Comparison of ENCODE assay signal across 21 cellular contexts in the genomic region with DNA sequence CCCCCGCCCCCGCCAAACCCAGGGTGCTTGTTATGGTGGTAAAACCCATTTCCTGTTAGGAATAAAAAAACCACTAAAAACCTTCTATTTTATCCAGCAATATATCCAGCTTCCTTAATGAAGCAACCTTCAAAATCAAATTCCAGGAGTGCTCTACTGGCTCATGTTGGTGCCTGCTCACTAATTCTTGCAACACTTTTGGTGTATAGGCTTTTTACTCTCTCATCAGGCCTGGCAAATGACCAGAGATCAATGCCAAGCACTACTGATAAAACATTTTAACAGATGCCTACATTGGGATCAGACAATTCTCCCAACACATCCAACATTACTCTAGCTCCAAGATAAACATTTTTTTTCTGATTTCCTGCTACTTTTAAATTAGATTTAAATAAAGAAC.
A peak's percentile ranks its signal among the peaks of the same experiment; 100 is the strongest.
DNase-seq lines count a peak whose midpoint lies in the region; FAIRE-seq and TF ChIP-seq lines count a peak whose summit lies in the region.
"Had no signal": no experiment of that assay in that cellular context is flagged by ENCODE, and none has a peak within 500 bp of the region (broad histone marks: within the 10 kb centered on the region; RNA-seq: fewer than 3 reads in every experiment).

No MANE protein-coding gene starts in this region.

- H3K4me1 ChIP-seq in endodermal cell (ENCODE audit: control insufficient read depth, insufficient read depth, low read length) (no peaks in the 10 kb centered on the region), osteoblast (ENCODE audit: insufficient read depth, low read length) (no peaks in the 10 kb centered on the region), esophagus muscularis mucosa (no peaks in the 10 kb centered on the region), kidney (ENCODE audit: control insufficient read depth in 1 of 2, insufficient read depth in 1 of 2, low read depth in 1 of 2, low read length in 2 of 2) (no peaks in the 10 kb centered on the region)
- H3K4me1 ChIP-seq: A549; BLaER1 treated with 17β-estradiol and CSF1 and Interleukin-3, amounts not matched to agents 10 nM and 100 nM; Caco-2 had no signal

- H3K4me3 ChIP-seq in endodermal cell (ENCODE audit: low read length) = peak overlapping the region; percentile 14
- H3K4me3 ChIP-seq in osteoblast (ENCODE audit: insufficient read depth, low read length) = no peak overlapping the region
- H3K4me3 ChIP-seq in esophagus muscularis mucosa = no peak overlapping the region
- no peak overlapping the region for H3K4me3 ChIP-seq in kidney (ENCODE audit: low read length in 2 of 2)
- H3K4me3 ChIP-seq: A549; BLaER1 treated with 17β-estradiol and CSF1 and Interleukin-3, amounts not matched to agents 10 nM and 100 nM had no signal

- no peaks in the 10 kb centered on the region for H3K9me3 Mint-ChIP-seq in endodermal cell

- no peaks in the 10 kb centered on the region for H3K79me2 ChIP-seq in osteoblast (ENCODE audit: insufficient read depth, low read length)

- no peaks in the 10 kb centered on the region for H3K36me3 Mint-ChIP-seq in endodermal cell (ENCODE audit: low read depth)
- H3K36me3 Mint-ChIP-seq: CD8-positive, alpha-beta T cell had no signal

- no peak for TF ChIP-seq POLR2A in esophagus muscularis mucosa (IDR thresholded peaks at IDR 0.05; ENCODE audit: low read depth)

- H3K4me3 Mint-ChIP-seq in endodermal cell = no peak overlapping the region
- H3K4me3 Mint-ChIP-seq: B cell; CD4-positive, alpha-beta T cell; CD8-positive, alpha-beta T cell had no signal

- H3K36me3 ChIP-seq in endodermal cell (ENCODE audit: control insufficient read depth, insufficient read depth, low read length) (no peaks in the 10 kb centered on the region), osteoblast (ENCODE audit: insufficient read depth, low read length) (no peaks in the 10 kb centered on the region), esophagus muscularis mucosa (no peaks in the 10 kb centered on the region), kidney (ENCODE audit: control insufficient read depth in 1 of 2, insufficient read depth in 2 of 2, low read length in 2 of 2) (no peaks in the 10 kb centered on the region)
- H3K36me3 ChIP-seq: BLaER1 treated with 17β-estradiol and CSF1 and Interleukin-3, amounts not matched to agents 10 nM and 100 nM had no signal

- no CpG with 5 or more reads among the region's 2 CpGs for WGBS in endodermal cell (ENCODE audit: insufficient coverage in 1 of 2, insufficient read length in 1 of 2), 2 experiments
- 75% methylated on average over 2 of the region's 2 CpGs for WGBS in esophagus muscularis mucosa

- intact Hi-C loops in esophagus muscularis mucosa (cut with DNase I) = no loop called here
- intact Hi-C loops in kidney (cut with DNase I) = no loop called here

- no peaks in the 10 kb centered on the region for H4K20me1 ChIP-seq in osteoblast (ENCODE audit: insufficient read depth, low read length)
- H4K20me1 ChIP-seq: BLaER1 treated with 17β-estradiol and CSF1 and Interleukin-3, amounts not matched to agents 10 nM and 100 nM had no signal

- peak; percentile 71 to 88 for DNase-seq in NCI-H446 (lab: John Stamatoyannopoulos, UW)
- DNase-seq in endodermal cell = no peak
- DNase-seq in osteoblast (ENCODE audit: insufficient read length, low spot score, missing footprints) = peak; percentile 2
- DNase-seq in esophagus muscularis mucosa (ENCODE audit: extremely low spot score) = no peak
- no peak for DNase-seq in kidney
- DNase-seq: AML-193; Caco-2; Calu3; CD4-positive, alpha-beta T cell; CD8-positive, alpha-beta T cell; DMS79 treated with DMSO at 0.1 percent for 48 hours; GF-D8 had no signal

- no peak for TF ChIP-seq CTCF in endodermal cell (conservative IDR thresholded peaks at IDR 0.05)
- no peak for TF ChIP-seq CTCF in osteoblast (IDR thresholded peaks at IDR 0.05; ENCODE audit: extremely low read depth, low read depth, low read length)
- TF ChIP-seq CTCF in esophagus muscularis mucosa (IDR thresholded peaks at IDR 0.05) = no peak
- no peak for TF ChIP-seq CTCF in kidney (IDR thresholded peaks at IDR 0.05; ENCODE audit: borderline replicate concordance, extremely low read depth, insufficient read depth)

- H3K27me3 ChIP-seq in endodermal cell (ENCODE audit: control insufficient read depth, insufficient read depth, low read length, poor library complexity, severe bottlenecking) (no peaks in the 10 kb centered on the region), osteoblast (ENCODE audit: insufficient read depth, low read length) (no peaks in the 10 kb centered on the region), esophagus muscularis mucosa (no peaks in the 10 kb centered on the region)
- H3K27me3 ChIP-seq: BLaER1 treated with 17β-estradiol and CSF1 and Interleukin-3, amounts not matched to agents 10 nM and 100 nM had no signal

- no peak overlapping the region for H3K9ac ChIP-seq in endodermal cell (ENCODE audit: extremely low read depth, low read length, poor library complexity, severe bottlenecking)
- H3K9ac ChIP-seq in kidney (ENCODE audit: low read length in 2 of 2) = no peak overlapping the region
- H3K9ac ChIP-seq: BLaER1 treated with 17β-estradiol and CSF1 and Interleukin-3, amounts not matched to agents 10 nM and 100 nM had no signal

- no peak overlapping the region for H3K4me2 ChIP-seq in osteoblast (ENCODE audit: insufficient read depth, low read length)
- H3K4me2 ChIP-seq: A549; BLaER1 treated with 17β-estradiol and CSF1 and Interleukin-3, amounts not matched to agents 10 nM and 100 nM had no signal

- no peak for TF ChIP-seq EP300 in esophagus muscularis mucosa (IDR thresholded peaks at IDR 0.05)

- FAIRE-seq in kidney (lab: Jason Lieb, UNC) = no peak
- FAIRE-seq: A549, D721Med, G401.6, GM12891, GM18507 had no signal

- H3K9me3 ChIP-seq in endodermal cell (ENCODE audit: control insufficient read depth, low read length) = no peaks in the 10 kb centered on the region
- H3K9me3 ChIP-seq in osteoblast (ENCODE audit: low read depth, low read length) = peaks cover 5% of the 10 kb centered on the region
- H3K9me3 ChIP-seq in esophagus muscularis mucosa = no peaks in the 10 kb centered on the region
- H3K9me3 ChIP-seq in kidney (ENCODE audit: control insufficient read depth in 1 of 2, low read length in 2 of 2) = no peaks in the 10 kb centered on the region
- H3K9me3 ChIP-seq: A549; BLaER1 treated with 17β-estradiol and CSF1 and Interleukin-3, amounts not matched to agents 10 nM and 100 nM; Caco-2 had no signal

- no peak overlapping the region for H2AFZ ChIP-seq in osteoblast (ENCODE audit: low read length)

- no peak overlapping the region for H3K27ac Mint-ChIP-seq in endodermal cell
- H3K27ac Mint-ChIP-seq: B cell; CD4-positive, alpha-beta T cell; CD8-positive, alpha-beta T cell had no signal

- H3K27ac ChIP-seq in endodermal cell (ENCODE audit: low read depth, low read length) (no peak overlapping the region), osteoblast (ENCODE audit: low read depth, low read length) (no peak overlapping the region), esophagus muscularis mucosa (replicated peaks in 1 of 4) (no peak overlapping the region), kidney (ENCODE audit: low read depth in 2 of 2, low read length in 2 of 2) (no peak overlapping the region)
- H3K27ac ChIP-seq: 22Rv1; A549; BLaER1 treated with 17β-estradiol and CSF1 and Interleukin-3, amounts not matched to agents 10 nM and 100 nM; C4-2B had no signal

- H3K4me1 Mint-ChIP-seq in endodermal cell = peaks cover 26% of the 10 kb centered on the region
- H3K4me1 Mint-ChIP-seq: B cell had no signal

- no peaks in the 10 kb centered on the region for H3K27me3 Mint-ChIP-seq in endodermal cell (ENCODE audit: insufficient read depth)
- H3K27me3 Mint-ChIP-seq: B cell; CD4-positive, alpha-beta T cell had no signal

Comparison
In these comparisons a context has a peak if more than half of its experiments do, and no peak if none do; other contexts are left out.
1. DNase-seq: peak in NCI-H446 (2 of 2) and osteoblast (single experiment); none in endodermal cell (single experiment), esophagus muscularis mucosa (single experiment) and kidney (single experiment).